In the genomic region with DNA sequence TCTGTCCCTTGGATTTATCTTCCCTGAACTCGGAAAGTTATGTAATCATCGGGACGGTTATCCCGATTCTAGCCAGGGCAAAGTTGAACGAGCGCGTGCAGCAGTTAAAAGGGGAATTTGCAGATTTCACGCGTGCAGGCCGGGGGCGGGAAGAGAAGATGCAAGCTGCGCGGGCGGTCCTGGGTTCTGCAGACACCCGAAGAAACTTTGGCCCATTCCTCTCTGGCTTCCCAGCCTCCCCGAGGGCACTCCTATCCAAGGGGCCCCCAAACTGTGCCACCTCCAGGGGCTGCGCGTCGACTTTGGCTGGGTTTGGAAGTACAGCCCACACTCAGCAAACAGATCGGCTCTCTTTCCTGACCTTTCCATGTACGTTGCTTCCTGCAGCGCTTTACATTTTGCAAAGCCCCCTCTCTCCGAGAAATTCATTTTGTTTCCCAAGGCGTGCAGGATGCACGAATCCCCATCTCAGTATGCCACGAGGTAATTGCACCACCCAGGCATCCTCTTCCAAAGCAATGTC, we compare ENCODE assay signal across 8 cellular contexts. TPM values are rescaled to one million over a fixed set of nuclear protein-coding genes. Genes with fewer than 3 reads are reported as not detected.
DNase-seq lines count a peak whose midpoint lies in the region; ATAC-seq and TF ChIP-seq lines count a peak whose summit lies in the region.

No MANE protein-coding gene starts in this region.

- H3K27me3 ChIP-seq in heart right ventricle, result no peaks in the 10 kb centered on the region
- H3K27me3 ChIP-seq in ovary, result no peaks in the 10 kb centered on the region

- POLR2A ChIA-PET in activated CD4-positive, alpha-beta memory T cell treated with anti-CD3 and anti-CD28 coated beads, Interleukin-2, amount 10 ng/mL, durations not matched to agents 7 days and 5 days (lab: Charles Lee), result interaction anchor here (0.6 to 4.1 kb wide), 8 partner anchors 10 to 312 kb away, joined by 3 to 24 read pairs (median 6); partner anchors contain the start of gene HVCN1

- DNase-seq in Right ventricle myocardium superior (peak; percentile 56), Right ventricle myocardium inferior (ENCODE audit: missing footprints) (no peak), heart right ventricle (peak; percentile 22 to 32), ovary (peak; percentile 26 to 58 (median 49)), NCI-H2107 treated with DMSO at 0.1 percent for 48 hours (lab: John Stamatoyannopoulos, UW; ENCODE audit: unreplicated experiment) (no peak), SHP77 treated with DMSO at 0.1 percent for 48 hours (lab: John Stamatoyannopoulos, UW) (no peak), DMS 273 (lab: John Stamatoyannopoulos, UW; ENCODE audit: unreplicated experiment) (no peak)
- DNase-seq in activated CD4-positive, alpha-beta memory T cell treated with anti-CD3 and anti-CD28 coated beads, Interleukin-2, amount 10 ng/mL, durations not matched to agents 7 days and 5 days, result no peak

- no peaks in the 10 kb centered on the region for H3K36me3 ChIP-seq in heart right ventricle
- H3K36me3 ChIP-seq in ovary, result no peaks in the 10 kb centered on the region

- peaks cover 27% of the 10 kb centered on the region for H3K36me3 Mint-ChIP-seq in activated CD4-positive, alpha-beta memory T cell treated with anti-CD3 and anti-CD28 coated beads, Interleukin-2, amount 10 ng/mL, durations not matched to agents 7 days and 5 days (ENCODE audit: low read depth)

- WGBS in heart right ventricle, 2 donors, result 17 to 28% methylated on average over 26 of the region's 26 CpGs
- 12 to 18% (median 16%) methylated on average over 26 of the region's 26 CpGs for WGBS in ovary, 3 donors

- peak; percentile 31 for ATAC-seq in Right ventricle myocardium superior (ENCODE audit: poor library complexity)
- ATAC-seq in Right ventricle myocardium inferior, result no peak
- peak in 6 of 8 donors; percentile 2 to 30 (median 8) for ATAC-seq in heart right ventricle

- H3K4me3 ChIP-seq in heart right ventricle (peak overlapping the region in 8 of 10 donors; percentile 71 to 99 (median 96)), ovary (peak overlapping the region; percentile 97)

- no peak for TF ChIP-seq EP300 in ovary (IDR thresholded peaks at IDR 0.05)

- H3K4me1 Mint-ChIP-seq in activated CD4-positive, alpha-beta memory T cell treated with anti-CD3 and anti-CD28 coated beads, Interleukin-2, amount 10 ng/mL, durations not matched to agents 7 days and 5 days, result peaks cover 32% of the 10 kb centered on the region

- no peaks in the 10 kb centered on the region for H3K9me3 Mint-ChIP-seq in activated CD4-positive, alpha-beta memory T cell treated with anti-CD3 and anti-CD28 coated beads, Interleukin-2, amount 10 ng/mL, durations not matched to agents 7 days and 5 days

- H3K4me1 ChIP-seq in heart right ventricle (peaks cover 12 to 56% (median 48%) of the 10 kb centered on the region in 9 donors), ovary (ENCODE audit: insufficient read depth) (peaks cover 11% of the 10 kb centered on the region)

- TF ChIP-seq POLR2A in ovary (IDR thresholded peaks at IDR 0.05), result no peak

- peak overlapping the region; percentile 99 for H3K4me3 Mint-ChIP-seq in activated CD4-positive, alpha-beta memory T cell treated with anti-CD3 and anti-CD28 coated beads, Interleukin-2, amount 10 ng/mL, durations not matched to agents 7 days and 5 days

- H3K9me3 ChIP-seq in heart right ventricle (no peaks in the 10 kb centered on the region), ovary (no peaks in the 10 kb centered on the region)

- H3K27ac Mint-ChIP-seq in activated CD4-positive, alpha-beta memory T cell treated with anti-CD3 and anti-CD28 coated beads, Interleukin-2, amount 10 ng/mL, durations not matched to agents 7 days and 5 days, result no peak overlapping the region

- CTCF ChIA-PET in activated CD4-positive, alpha-beta memory T cell treated with anti-CD3 and anti-CD28 coated beads, Interleukin-2, amount 10 ng/mL, durations not matched to agents 7 days and 5 days (lab: Charles Lee), result interaction anchor here (1.4 to 1.6 kb wide), 4 partner anchors 9 to 84 kb away, joined by 3 to 5 read pairs (median 3); no protein-coding TSS in a partner anchor

- intact Hi-C loops in Right ventricle myocardium superior (cut with DNase I), result no loop called here
- intact Hi-C loops in Right ventricle myocardium inferior (cut with DNase I), result loop anchor here (2.0 to 5.0 kb wide), 4 partner anchors 84 to 144 kb away; no protein-coding TSS in a partner anchor
- intact Hi-C loops in heart right ventricle (cut with DNase I), result loop anchor here in 4 of 10 donors (5.0 to 10.0 kb wide), 4 partner anchors 46 to 144 kb away; no protein-coding TSS in a partner anchor
- intact Hi-C loops in ovary (cut with DNase I), result no loop called here

- H3K27me3 Mint-ChIP-seq in activated CD4-positive, alpha-beta memory T cell treated with anti-CD3 and anti-CD28 coated beads, Interleukin-2, amount 10 ng/mL, durations not matched to agents 7 days and 5 days, result no peaks in the 10 kb centered on the region

- TF ChIP-seq CTCF in heart right ventricle (IDR thresholded peaks at IDR 0.05) (no peak), ovary (IDR thresholded peaks at IDR 0.05) (no peak)

- H3K27ac ChIP-seq in heart right ventricle (peak overlapping the region in 8 of 10 donors; percentile 25 to 94 (median 92)), ovary (no peak overlapping the region)

RNA-seq across cellular contexts. Expression of gene PPP1CC, which starts 0.9 kb away (rescaled TPM):
- total RNA-seq in Right ventricle myocardium superior, result 175 TPM
- 163 TPM for total RNA-seq in Right ventricle myocardium inferior
- total RNA-seq in activated CD4-positive, alpha-beta memory T cell treated with anti-CD3 and anti-CD28 coated beads, Interleukin-2, amount 10 ng/mL, durations not matched to agents 7 days and 5 days, result 100 to 1,000 TPM; 221 to 230 TPM
- total RNA-seq in heart right ventricle, result 100 to 1,000 TPM; 116 to 248 (median 137) TPM
- 10 to 100 TPM; 66.0 to 84.2 TPM for polyA plus RNA-seq in heart right ventricle
- 100 to 1,000 TPM; 102 to 143 (median 126) TPM for total RNA-seq in ovary
- 100 to 1,000 TPM in 1 of 2 donors, 10 to 100 TPM in 1; 94.4 to 158 TPM for polyA plus RNA-seq in ovary

RNA-seq across cellular contexts. Expression of gene HVCN1, which starts 54.7 kb away (rescaled TPM):
- total RNA-seq in Right ventricle myocardium superior, result 11.9 TPM
- total RNA-seq in Right ventricle myocardium inferior, result 11.8 TPM
- total RNA-seq in activated CD4-positive, alpha-beta memory T cell treated with anti-CD3 and anti-CD28 coated beads, Interleukin-2, amount 10 ng/mL, durations not matched to agents 7 days and 5 days, result 10 to 100 TPM; 11.6 to 12.9 TPM
- total RNA-seq in heart right ventricle, result 10 to 100 TPM in 5 of 10 donors, 1 to 10 TPM in 5; 5.1 to 74.1 (median 9.0) TPM
- 10 to 100 TPM; 15.4 to 17.9 TPM for polyA plus RNA-seq in heart right ventricle
- total RNA-seq in ovary, result 10 to 100 TPM in 5 of 7 donors, 1 to 10 TPM in 2; 6.4 to 14.5 (median 10.5) TPM
- 10 to 100 TPM; 14.6 to 19.4 TPM for polyA plus RNA-seq in ovary

Comparison
In these comparisons a context has a peak if more than half of its experiments do, and no peak if none do; other contexts are left out.
1. DNase-seq: peak in Right ventricle myocardium superior (single experiment), heart right ventricle (2 of 2) and ovary (5 of 5); none in Right ventricle myocardium inferior (single experiment), activated CD4-positive, alpha-beta memory T cell treated with anti-CD3 and anti-CD28 coated beads, Interleukin-2, amount 10 ng/mL, durations not matched to agents 7 days and 5 days (single experiment), NCI-H2107 treated with DMSO at 0.1 percent for 48 hours (single experiment), SHP77 treated with DMSO at 0.1 percent for 48 hours (single experiment) and DMS 273 (single experiment).
2. H3K27ac ChIP-seq: peak in heart right ventricle (8 of 10); none in ovary (0 of 2).